14 cellular contexts compared by ENCODE assay signal in the genomic region with DNA sequence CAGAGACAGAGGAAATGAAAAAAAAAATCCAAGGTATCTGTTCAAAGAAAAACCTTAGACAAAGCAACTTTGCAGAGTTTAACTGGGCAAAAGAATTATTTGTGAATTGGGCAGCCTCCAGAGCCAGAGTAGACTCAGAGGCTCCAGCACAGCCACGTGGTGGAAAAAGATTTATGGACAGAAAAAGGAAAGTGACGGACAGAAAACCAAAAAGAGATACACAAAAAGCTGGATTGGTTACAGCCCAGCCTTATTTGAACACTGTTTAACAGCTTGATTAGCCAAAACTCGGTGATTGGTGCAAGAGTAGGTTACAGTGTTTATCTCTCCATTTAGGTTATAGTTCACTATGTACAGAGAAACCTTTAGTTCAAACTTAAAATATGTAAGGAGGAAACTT. TPM values are rescaled to one million over a fixed set of nuclear protein-coding genes. Genes with fewer than 3 reads are reported as not detected.
DNase-seq lines count a peak whose midpoint lies in the region; ATAC-seq and TF ChIP-seq lines count a peak whose summit lies in the region.
"Had no signal": no experiment of that assay in that cellular context is flagged by ENCODE, and none has a peak within 500 bp of the region (broad histone marks: within the 10 kb centered on the region; RNA-seq: fewer than 3 reads in every experiment).

No MANE protein-coding gene starts in this region.

- H3K9me3 Mint-ChIP-seq in progenitor cell of endocrine pancreas (ENCODE audit: low read depth): peaks cover 12% of the 10 kb centered on the region
- no peaks in the 10 kb centered on the region for H3K9me3 Mint-ChIP-seq in Calu3 (ENCODE audit: low read depth, unreplicated experiment)

- no TSS peak for BruUV-seq in Calu3 (replicated peaks; lab: Mats Ljungman, UMichigan)

- intact Hi-C loops in Calu3 (cut with micrococcal nuclease; ENCODE audit: unreplicated experiment): no loop called here

- peak overlapping the region; percentile 63 for H3K27ac ChIP-seq in 22Rv1

- H3K36me3 Mint-ChIP-seq in progenitor cell of endocrine pancreas (ENCODE audit: insufficient read depth): peaks cover 3% of the 10 kb centered on the region
- no peaks in the 10 kb centered on the region for H3K36me3 Mint-ChIP-seq in Calu3 (ENCODE audit: insufficient read depth, unreplicated experiment)

- H3K4me3 Mint-ChIP-seq in progenitor cell of endocrine pancreas (ENCODE audit: low read depth): no peak overlapping the region
- no peak overlapping the region for H3K4me3 Mint-ChIP-seq in Calu3 (ENCODE audit: low read depth, unreplicated experiment)
- H3K4me3 Mint-ChIP-seq: activated T-cell treated with anti-CD3 and anti-CD28 coated beads, Interleukin-2, amount 50 U/mL, for 4 hours had no signal

- no peak for ATAC-seq in omental fat pad (ENCODE audit: low FRiP score)
- no peak for ATAC-seq in GM21390 (IDR thresholded peaks at IDR 0.05; ENCODE audit: unreplicated experiment)
- ATAC-seq in HG02759 (IDR thresholded peaks at IDR 0.05; ENCODE audit: unreplicated experiment): no peak
- ATAC-seq: activated T-cell treated with anti-CD3 and anti-CD28 coated beads, Interleukin-2, amount 50 U/mL, for 4 hours; Panc1 had no signal

- H3K27me3 Mint-ChIP-seq in progenitor cell of endocrine pancreas (no peaks in the 10 kb centered on the region), Calu3 (ENCODE audit: unreplicated experiment) (peaks cover 5% of the 10 kb centered on the region)

- DNase-seq in NCI-H446 treated with DMSO at 0.1 percent for 48 hours (lab: John Stamatoyannopoulos, UW) (peak; percentile 16), fibroblast of peridontal ligament (ENCODE audit: extremely low read depth) (peak; percentile 36), progenitor cell of endocrine pancreas (ENCODE audit: low spot score, unreplicated experiment) (no peak), omental fat pad (ENCODE audit: low spot score) (no peak), Calu3 (no peak)
- DNase-seq: activated CD4-positive, alpha-beta T cell treated with anti-CD3 and anti-CD28 coated beads for 1 hour; activated T-cell treated with anti-CD3 and anti-CD28 coated beads, Interleukin-2, amount 50 U/mL, for 4 hours; amniotic stem cell; NCI-H1092 treated with DMSO at 0.1 percent for 48 hours; NCI-H2227 treated with DMSO at 0.1 percent for 48 hours had no signal

- H3K27ac Mint-ChIP-seq in progenitor cell of endocrine pancreas: peak overlapping the region; percentile 66
- no peak overlapping the region for H3K27ac Mint-ChIP-seq in Calu3 (ENCODE audit: unreplicated experiment)

- TF ChIP-seq CTCF in 22Rv1 (IDR thresholded peaks at IDR 0.05) (no peak), progenitor cell of endocrine pancreas (IDR thresholded peaks at IDR 0.05; ENCODE audit: unreplicated experiment) (no peak), omental fat pad (IDR thresholded peaks at IDR 0.05) (no peak), Calu3 (IDR thresholded peaks at IDR 0.05; ENCODE audit: unreplicated experiment) (no peak)

- CTCF ChIA-PET in Calu3 (lab: Charles Lee): no interaction called here

- H3K4me1 Mint-ChIP-seq in progenitor cell of endocrine pancreas (ENCODE audit: low read depth) (peaks cover 27% of the 10 kb centered on the region), Calu3 (ENCODE audit: low read depth, unreplicated experiment) (peaks cover 20% of the 10 kb centered on the region)

RNA-seq across cellular contexts. Expression of a gene that starts 23.7 kb away (rescaled TPM):
- total RNA-seq in progenitor cell of endocrine pancreas: 13.0 and 13.8 TPM in 2 replicates
- 100 to 1,000 TPM in 3 of 4 donors, 10 to 100 TPM in 1; 54.8 to 114 (median 107) TPM for total RNA-seq in omental fat pad
- 13.4 and 16.7 TPM in 2 replicates for total RNA-seq in Calu3 (2022)

Comparison
In these comparisons a context has a peak if more than half of its experiments do, and no peak if none do; other contexts are left out.
1. DNase-seq: peak in NCI-H446 treated with DMSO at 0.1 percent for 48 hours (single experiment) and fibroblast of peridontal ligament (single experiment); none in progenitor cell of endocrine pancreas (single experiment), omental fat pad (single experiment) and Calu3 (single experiment).